Comparison of ENCODE assay signal across 14 cellular contexts in genomic region chr2:156935611-156936010, GRCh38.
DNase-seq lines count a peak whose midpoint lies in the region; ATAC-seq and TF ChIP-seq lines count a peak whose summit lies in the region.
"Had no signal": no experiment of that assay in that cellular context is flagged by ENCODE, and none has a peak within 500 bp of the region (broad histone marks: within the 10 kb centered on the region; RNA-seq: fewer than 3 reads in every experiment).

No MANE protein-coding gene starts in this region.

- no peak for ATAC-seq in GM21360 (IDR thresholded peaks at IDR 0.05; ENCODE audit: unreplicated experiment)
- no peak for ATAC-seq in HG02610 (IDR thresholded peaks at IDR 0.05; ENCODE audit: unreplicated experiment)
- ATAC-seq in omental fat pad (ENCODE audit: low FRiP score): no peak
- ATAC-seq: activated CD8-positive, alpha-beta T cell treated with anti-CD3 and anti-CD28 coated beads for 36 hours; mucosa of descending colon had no signal

- TF ChIP-seq CTCF in choroid plexus epithelial cell (conservative IDR thresholded peaks at IDR 0.05; ENCODE audit: low read depth, low read length): no peak
- no peak for TF ChIP-seq CTCF in omental fat pad (IDR thresholded peaks at IDR 0.05)

- DNase-seq in COR-L47 (lab: John Stamatoyannopoulos, UW): peak; percentile 58
- peak; percentile 32 for DNase-seq in NCI-H1092 (lab: John Stamatoyannopoulos, UW)
- peak; percentile 45 for DNase-seq in NCI-H69 (lab: John Stamatoyannopoulos, UW)
- peak; percentile 4 for DNase-seq in choroid plexus epithelial cell (ENCODE audit: low read depth)
- DNase-seq in stimulated activated naive CD4-positive, alpha-beta T cell treated with Interleukin-2 at 50 U/mL for 16 hours (lab: John Stamatoyannopoulos, UW): no peak
- DNase-seq in omental fat pad (ENCODE audit: low spot score): no peak
- DNase-seq: activated CD8-positive, alpha-beta T cell treated with anti-CD3 and anti-CD28 coated beads for 36 hours; activated naive CD4-positive, alpha-beta T cell treated with anti-CD3 and anti-CD28 coated beads, Interleukin-2, amount 10 ng/mL, durations not matched to agents 7 days and 5 days; GF-D8; mucosa of descending colon; stimulated activated CD4-positive, alpha-beta T cell treated with anti-CD3 and anti-CD28 coated beads, Interleukin-1b, Interleukin-23, amount 100 ng/mL, for 48 hours; stimulated activated naive CD4-positive, alpha-beta T cell had no signal

- no peak overlapping the region for H3K4me3 ChIP-seq in choroid plexus epithelial cell (ENCODE audit: low read depth, low read length)
- H3K4me3 ChIP-seq: mucosa of descending colon had no signal

Comparison
In these comparisons a context has a peak if more than half of its experiments do, and no peak if none do; other contexts are left out.
1. DNase-seq: peak in COR-L47 (single experiment), NCI-H1092 (single experiment), NCI-H69 (single experiment) and choroid plexus epithelial cell (single experiment); none in stimulated activated naive CD4-positive, alpha-beta T cell treated with Interleukin-2 at 50 U/mL for 16 hours (single experiment) and omental fat pad (single experiment).